Comparison of ENCODE assay signal across 17 cellular contexts in genomic region chr12:116423053-116423452, GRCh38.
DNase-seq lines count a peak whose midpoint lies in the region; ATAC-seq, FAIRE-seq and TF ChIP-seq lines count a peak whose summit lies in the region.
"Had no signal": no experiment of that assay in that cellular context is flagged by ENCODE, and none has a peak within 500 bp of the region (broad histone marks: within the 10 kb centered on the region; RNA-seq: fewer than 3 reads in every experiment).

No MANE protein-coding gene starts in this region.

- DNase-seq in AG08396 (ENCODE audit: low spot score) (peak; percentile 65), HTR-8/SVneo (ENCODE audit: insufficient read length, low spot score) (peak; percentile 46), chondrocyte (ENCODE audit: low spot score) (no peak), mesenchymal stem cell (peak; percentile 97), lower leg skin (ENCODE audit: low spot score in 2 of 2) (no peak), SK-N-DZ (ENCODE audit: low spot score) (no peak), GM23338 (ENCODE audit: low spot score) (no peak)
- no peak for DNase-seq in activated naive CD4-positive, alpha-beta T cell treated with anti-CD3 and anti-CD28 coated beads for 36 hours
- DNase-seq: midbrain; NCI-H187; stimulated activated CD4-positive, alpha-beta T cell treated with anti-CD3 and anti-CD28 coated beads, Interleukin-4, amount 100 ng/mL, for 1 hour; stimulated activated naive CD8-positive, alpha-beta T cell treated with anti-CD3 and anti-CD28 coated beads, Interleukin-15, Interleukin-2, amounts not matched to agents 100 U/mL and 50 U/mL, for 24 hours had no signal

- H2BK120ac ChIP-seq in mesenchymal stem cell (ENCODE audit: low read depth, low read length), result no peak overlapping the region

- H3K4me1 Mint-ChIP-seq in chondrocyte (ENCODE audit: low read depth), result peaks cover 39% of the 10 kb centered on the region
- H3K4me1 Mint-ChIP-seq in activated naive CD4-positive, alpha-beta T cell treated with anti-CD3 and anti-CD28 coated beads for 36 hours (ENCODE audit: low read depth), result no peaks in the 10 kb centered on the region
- H3K4me1 Mint-ChIP-seq in GM23338, result peaks cover 18% of the 10 kb centered on the region

- peak overlapping the region; percentile 8 for H3K27ac Mint-ChIP-seq in chondrocyte (ENCODE audit: unreplicated experiment)
- H3K27ac Mint-ChIP-seq in activated naive CD4-positive, alpha-beta T cell treated with anti-CD3 and anti-CD28 coated beads for 36 hours, result no peak overlapping the region
- H3K27ac Mint-ChIP-seq in GM23338, result no peak overlapping the region

- H3K4me3 ChIP-seq in mesenchymal stem cell (ENCODE audit: insufficient read depth in 1 of 2, low read depth in 1 of 2, low read length in 2 of 2), result no peak overlapping the region
- H3K4me3 ChIP-seq in lower leg skin (ENCODE audit: low read depth, poor library complexity, severe bottlenecking), result no peak overlapping the region
- H3K4me3 ChIP-seq in GM23338, result no peak overlapping the region
- H3K4me3 ChIP-seq: prostate gland, SK-N-MC had no signal

- H2AK5ac ChIP-seq in mesenchymal stem cell (ENCODE audit: low read length, severe bottlenecking), result no peak overlapping the region

- H3K14ac ChIP-seq in mesenchymal stem cell (ENCODE audit: low read length in 2 of 2), result no peak overlapping the region

- intact Hi-C loops in lower leg skin (cut with DNase I; ENCODE audit: low total_unique reads), result no loop called here
- intact Hi-C loops in activated naive CD4-positive, alpha-beta T cell treated with anti-CD3 and anti-CD28 coated beads for 36 hours (cut with micrococcal nuclease), result no loop called here

- H3K79me2 ChIP-seq in GM23338 (replicated peaks; ENCODE audit: insufficient read depth), result no peaks in the 10 kb centered on the region

- H3K23ac ChIP-seq in mesenchymal stem cell (ENCODE audit: low read length in 2 of 2), result no peak overlapping the region

- H3K4me1 ChIP-seq in mesenchymal stem cell (ENCODE audit: control insufficient read depth, insufficient read depth, low read depth, low read length) (peaks cover 14% of the 10 kb centered on the region), GM23338 (ENCODE audit: insufficient read depth) (peaks cover 8% of the 10 kb centered on the region)
- H3K4me1 ChIP-seq: prostate gland had no signal

- H3K27me3 ChIP-seq in mesenchymal stem cell (ENCODE audit: control insufficient read depth in 1 of 2, insufficient read depth in 1 of 2, low read length in 2 of 2), result no peaks in the 10 kb centered on the region
- H3K27me3 ChIP-seq in GM23338 (ENCODE audit: insufficient read depth), result no peaks in the 10 kb centered on the region

- H3K9me3 ChIP-seq in mesenchymal stem cell (ENCODE audit: control insufficient read depth, low read length), result peaks cover 7% of the 10 kb centered on the region
- H3K9me3 ChIP-seq: prostate gland had no signal

- H3K27ac ChIP-seq in mesenchymal stem cell (ENCODE audit: low read length, poor library complexity, severe bottlenecking) (no peak overlapping the region), GM23338 (ENCODE audit: low read depth) (no peak overlapping the region)
- H3K27ac ChIP-seq: C4-2B, prostate gland, SK-N-MC, VCaP had no signal

- H3K9me3 Mint-ChIP-seq in chondrocyte (ENCODE audit: low read depth), result peaks cover 5% of the 10 kb centered on the region
- H3K9me3 Mint-ChIP-seq in activated naive CD4-positive, alpha-beta T cell treated with anti-CD3 and anti-CD28 coated beads for 36 hours, result peaks cover 4% of the 10 kb centered on the region
- no peaks in the 10 kb centered on the region; the same call in 2 of the 3 replicates for H3K9me3 Mint-ChIP-seq in GM23338

- no peak overlapping the region for H4K91ac ChIP-seq in mesenchymal stem cell (ENCODE audit: low read length)

- FAIRE-seq in HTR-8/SVneo (lab: Jason Lieb, UNC), result no peak
- FAIRE-seq: G401.6 had no signal

- H4K8ac ChIP-seq in mesenchymal stem cell (ENCODE audit: low read length), result no peak overlapping the region

- H2AFZ ChIP-seq in mesenchymal stem cell (ENCODE audit: low read depth, low read length), result no peak overlapping the region
- no peak overlapping the region for H2AFZ ChIP-seq in GM23338

- TF ChIP-seq CTCF in chondrocyte (IDR thresholded peaks at IDR 0.05) (peak; percentile 51), lower leg skin (IDR thresholded peaks at IDR 0.05) (no peak), GM23338 (conservative IDR thresholded peaks at IDR 0.05; ENCODE audit: low read depth in 2 of 2) (no peak)

- no peaks in the 10 kb centered on the region for H4K20me1 ChIP-seq in GM23338 (replicated peaks; ENCODE audit: insufficient read depth)

- H2BK12ac ChIP-seq in mesenchymal stem cell (ENCODE audit: low read length in 2 of 2), result peak overlapping the region in 1 of 2 experiments; percentile 69

- peak overlapping the region; percentile 77 for H3K9ac ChIP-seq in mesenchymal stem cell (ENCODE audit: low read length)

- H3K36me3 ChIP-seq in mesenchymal stem cell (ENCODE audit: control insufficient read depth in 1 of 2, insufficient read depth in 2 of 2, low read depth in 1 of 2, low read length in 2 of 2), result no peaks in the 10 kb centered on the region
- no peaks in the 10 kb centered on the region for H3K36me3 ChIP-seq in GM23338 (ENCODE audit: insufficient read depth)
- H3K36me3 ChIP-seq: prostate gland had no signal

- no peaks in the 10 kb centered on the region for H3K79me1 ChIP-seq in mesenchymal stem cell (replicated peaks; ENCODE audit: low read length, poor library complexity, severe bottlenecking)

- H3K4me2 ChIP-seq in mesenchymal stem cell (ENCODE audit: low read length, poor library complexity, severe bottlenecking) (no peak overlapping the region), GM23338 (no peak overlapping the region)

- 3% methylated on average over 3 of the region's 4 CpGs for WGBS in mesenchymal stem cell
- 61 to 62% methylated on average over 4 of the region's 4 CpGs for WGBS in lower leg skin, 2 donors

- TF ChIP-seq POLR2A in lower leg skin (IDR thresholded peaks at IDR 0.05), result no peak

- H3K27me3 Mint-ChIP-seq in chondrocyte (ENCODE audit: low read depth) (no peaks in the 10 kb centered on the region), GM23338 (ENCODE audit: insufficient read depth, low read depth, poor library complexity) (peaks cover 19% of the 10 kb centered on the region)
- no peaks in the 10 kb centered on the region for H3K27me3 Mint-ChIP-seq in activated naive CD4-positive, alpha-beta T cell treated with anti-CD3 and anti-CD28 coated beads for 36 hours (ENCODE audit: low read depth)

- peaks cover 2% of the 10 kb centered on the region for H3K9me2 ChIP-seq in GM23338 (ENCODE audit: insufficient read depth)

- H3K4ac ChIP-seq in mesenchymal stem cell (ENCODE audit: low read depth in 1 of 2, low read length in 2 of 2), result no peak overlapping the region

- peaks cover 11% of the 10 kb centered on the region for H3F3A ChIP-seq in GM23338 (replicated peaks; ENCODE audit: low read depth)

- H3K4me3 Mint-ChIP-seq in chondrocyte (ENCODE audit: unreplicated experiment) (no peak overlapping the region), GM23338 (no peak overlapping the region)
- no peak overlapping the region for H3K4me3 Mint-ChIP-seq in activated naive CD4-positive, alpha-beta T cell treated with anti-CD3 and anti-CD28 coated beads for 36 hours

- peak overlapping the region in 1 of 2 experiments; percentile 81 for H3K18ac ChIP-seq in mesenchymal stem cell (ENCODE audit: low read depth in 1 of 2, low read length in 2 of 2)

- CTCF ChIA-PET in activated naive CD4-positive, alpha-beta T cell treated with anti-CD3 and anti-CD28 coated beads for 36 hours (lab: Charles Lee), result no interaction called here

- ATAC-seq in GM23338, result no peak
- ATAC-seq: stimulated activated naive CD8-positive, alpha-beta T cell treated with anti-CD3 and anti-CD28 coated beads, Interleukin-15, Interleukin-2, amounts not matched to agents 100 U/mL and 50 U/mL, for 24 hours had no signal

- H2BK15ac ChIP-seq in mesenchymal stem cell (ENCODE audit: low read depth, poor library complexity, severe bottlenecking), result no peak overlapping the region

- H3K36me3 Mint-ChIP-seq in chondrocyte (ENCODE audit: low read depth) (no peaks in the 10 kb centered on the region), GM23338 (ENCODE audit: low read depth) (no peaks in the 10 kb centered on the region)
- H3K36me3 Mint-ChIP-seq in activated naive CD4-positive, alpha-beta T cell treated with anti-CD3 and anti-CD28 coated beads for 36 hours (ENCODE audit: low read depth), result no peaks in the 10 kb centered on the region

- no peak overlapping the region for H2BK5ac ChIP-seq in mesenchymal stem cell (ENCODE audit: low read depth, low read length, poor library complexity, severe bottlenecking)

TF ChIP-seq in GM23338, 12 proteins besides CTCF, POLR2A, EP300 and RAD21 (continues in another document):
- no peak for TF ChIP-seq EZH2 (IDR thresholded peaks at IDR 0.05; ENCODE audit: low read depth, unreplicated experiment)
- no peak for TF ChIP-seq EZH2phosphoT487 (IDR thresholded peaks at IDR 0.05; ENCODE audit: unreplicated experiment)
- no peak for TF ChIP-seq REST (IDR thresholded peaks at IDR 0.05; ENCODE audit: unreplicated experiment)
- TF ChIP-seq NANOG (IDR thresholded peaks at IDR 0.05; ENCODE audit: borderline replicate concordance), result no peak
- TF ChIP-seq CREB1 (CRISPR knock-in tag; IDR thresholded peaks at IDR 0.05; ENCODE audit: low read depth), result no peak

Comparison
In these comparisons a context has a peak if more than half of its experiments do, and no peak if none do; other contexts are left out.
1. DNase-seq: peak in AG08396 (single experiment), HTR-8/SVneo (single experiment) and mesenchymal stem cell (single experiment); none in chondrocyte (single experiment), lower leg skin (0 of 2), SK-N-DZ (single experiment), activated naive CD4-positive, alpha-beta T cell treated with anti-CD3 and anti-CD28 coated beads for 36 hours (single experiment) and GM23338 (single experiment).